ENCODE assay signal across 7 cellular contexts in genomic region chr6:138592698-138593097, GRCh38.
DNase-seq lines count a peak whose midpoint lies in the region; ATAC-seq lines count a peak whose summit lies in the region.

No MANE protein-coding gene starts in this region.

- H3K9me3 ChIP-seq in SJSA1 (replicated peaks) (no peaks in the 10 kb centered on the region), iPS-18a (ENCODE audit: control insufficient read depth, low read depth, low read length) (no peaks in the 10 kb centered on the region)

- peaks cover 47% of the 10 kb centered on the region for H3K4me1 ChIP-seq in SJSA1 (replicated peaks)
- H3K4me1 ChIP-seq in iPS-18a (ENCODE audit: control insufficient read depth, low read depth, low read length) = peaks cover 51% of the 10 kb centered on the region

- ATAC-seq in GM19035 (IDR thresholded peaks at IDR 0.05; ENCODE audit: unreplicated experiment) (peak; percentile 49), HG02943 (IDR thresholded peaks at IDR 0.05; ENCODE audit: low read depth, unreplicated experiment) (peak; percentile 62)

- H3K36me3 ChIP-seq in SJSA1 (no peaks in the 10 kb centered on the region), iPS-18a (ENCODE audit: control insufficient read depth, low read depth, low read length) (no peaks in the 10 kb centered on the region)

- H3K9ac ChIP-seq in iPS-18a (ENCODE audit: low read length) = peak overlapping the region; percentile 5

- DNase-seq in SJSA1 (ENCODE audit: low read depth in 1 of 2, low spot score in 2 of 2) (no peak), NCI-H748 treated with DMSO at 0.1 percent for 48 hours (lab: John Stamatoyannopoulos, UW) (no peak), dedifferentiated amniotic fluid mesenchymal stem cell (ENCODE audit: extremely low spot score) (no peak)
- DNase-seq in stimulated activated naive CD4-positive, alpha-beta T cell (lab: John Stamatoyannopoulos, UW) = no peak

- no peaks in the 10 kb centered on the region for H3K27me3 ChIP-seq in SJSA1 (replicated peaks)
- no peaks in the 10 kb centered on the region for H3K27me3 ChIP-seq in iPS-18a (ENCODE audit: control insufficient read depth, insufficient read depth, low read length)

- peak overlapping the region; percentile 93 for H3K27ac ChIP-seq in SJSA1
- peak overlapping the region; percentile 29 for H3K27ac ChIP-seq in iPS-18a (ENCODE audit: low read length)

- H3K4me3 ChIP-seq in SJSA1 (peak overlapping the region; percentile 8), iPS-18a (ENCODE audit: low read length) (peak overlapping the region; percentile 42)
